ENCODE assay signal across 5 cellular contexts in the genomic region with DNA sequence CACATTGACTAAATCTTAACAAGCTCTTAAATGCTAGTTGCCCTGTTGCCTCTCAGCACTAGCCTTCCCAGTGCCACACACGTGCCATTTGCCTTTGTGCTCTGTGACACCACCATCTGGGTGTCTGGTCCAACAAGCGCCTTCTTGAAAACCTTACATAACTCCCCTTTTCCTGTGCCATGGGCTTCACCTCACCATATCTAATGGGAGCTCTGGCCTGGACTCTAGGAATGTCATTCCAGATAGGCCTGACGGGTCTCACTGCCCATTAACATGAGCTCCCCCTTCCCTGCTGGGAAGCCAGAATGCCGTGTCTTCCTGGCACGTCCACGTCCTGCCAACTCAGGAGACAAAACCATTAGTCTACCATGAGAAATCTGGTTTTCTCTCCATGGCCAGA. TPM values are rescaled to one million over a fixed set of nuclear protein-coding genes. Genes with fewer than 3 reads are reported as not detected.
"Had no signal": no experiment of that assay in that cellular context is flagged by ENCODE, and none has a peak within 500 bp of the region (broad histone marks: within the 10 kb centered on the region; RNA-seq: fewer than 3 reads in every experiment).

No MANE protein-coding gene starts in this region.

- H3K27ac ChIP-seq: HL-60 had no signal

- H3K4me3 ChIP-seq: K562 had no signal

- DNase-seq: IMR-90, KBM-7 had no signal

- ATAC-seq: HepG2, K562 had no signal

RNA-seq across cellular contexts. Expression of a gene that starts 24.4 kb away (rescaled TPM):
- total RNA-seq: HepG2 had no signal
- polyA plus RNA-seq: HepG2, K562 had no signal
